In genomic region chr14:66405158-66405557, GRCh38 we compare ENCODE assay signal across 12 cellular contexts.
DNase-seq lines count a peak whose midpoint lies in the region; ATAC-seq, FAIRE-seq and TF ChIP-seq lines count a peak whose summit lies in the region.
"Had no signal": no experiment of that assay in that cellular context is flagged by ENCODE, and none has a peak within 500 bp of the region (broad histone marks: within the 10 kb centered on the region; RNA-seq: fewer than 3 reads in every experiment).

No MANE protein-coding gene starts in this region.

- no peaks in the 10 kb centered on the region for H3K4me1 ChIP-seq in astrocyte (ENCODE audit: insufficient read depth, low read length)
- H3K4me1 ChIP-seq in tibial artery: peaks cover 0 to 6% (median 0%) of the 10 kb centered on the region in 4 donors
- H3K4me1 ChIP-seq in HepG2 (ENCODE audit: insufficient read depth, low read length): peaks cover 5% of the 10 kb centered on the region; the same call in 1 of the 2 replicates

- CTCF ChIA-PET in Calu3 (lab: Charles Lee): interaction anchor here (1.2 to 3.6 kb wide), 2 partner anchors 45 to 103 kb away, joined by 3 to 61 read pairs; partner anchors contain the start of gene GPHN
- CTCF ChIA-PET in HepG2 (lab: Yijun Ruan, JAX; ENCODE audit: low intra/inter-chr PET ratio, low total read pairs): no interaction called here

- WGBS in HepG2 (ENCODE audit: low lambda C conversion rate): 10% methylated on average over 1 of the region's 1 CpG

- DNase-seq in Calu3: peak; percentile 26
- peak; percentile 65 for DNase-seq in HT1080 (ENCODE audit: low read depth)
- DNase-seq in astrocyte (ENCODE audit: low read depth): peak; percentile 33
- DNase-seq in islet precursor cell: peak; percentile 78
- DNase-seq in tibial artery: no peak
- no peak for DNase-seq in T-helper 1 cell
- DNase-seq in HepG2 (ENCODE audit: low spot score): no peak
- DNase-seq: activated naive CD4-positive, alpha-beta T cell; immature natural killer cell; NCI-H446 treated with DMSO at 0.1 percent for 48 hours had no signal

- H3K4me3 ChIP-seq in astrocyte (ENCODE audit: insufficient read depth, low read depth, low read length): no peak overlapping the region
- H3K4me3 ChIP-seq in tibial artery: no peak overlapping the region
- H3K4me3 ChIP-seq in HepG2 (replicated peaks in 1 of 3; ENCODE audit: insufficient read depth in 1 of 3, low read depth in 2 of 3, low read length in 3 of 3): no peak overlapping the region

- POLR2A ChIA-PET in HepG2 (lab: Yijun Ruan, JAX): no interaction called here

- no peaks in the 10 kb centered on the region for H4K20me1 ChIP-seq in astrocyte (ENCODE audit: insufficient read depth, low read length)
- no peaks in the 10 kb centered on the region for H4K20me1 ChIP-seq in HepG2 (ENCODE audit: insufficient read depth, low read length)

- no peak overlapping the region for H3K4me2 ChIP-seq in astrocyte (ENCODE audit: low read length)
- no peak overlapping the region for H3K4me2 ChIP-seq in HepG2 (ENCODE audit: low read depth, low read length)

- H3K36me3 Mint-ChIP-seq in Calu3 (ENCODE audit: insufficient read depth, unreplicated experiment): no peaks in the 10 kb centered on the region
- H3K36me3 Mint-ChIP-seq in astrocyte (ENCODE audit: low read depth, unreplicated experiment): no peaks in the 10 kb centered on the region
- H3K36me3 Mint-ChIP-seq: immature natural killer cell had no signal

- TF ChIP-seq POLR2A in HepG2 (IDR thresholded peaks at IDR 0.05; ENCODE audit: insufficient read depth in 1 of 2, low read depth in 2 of 2, low read length in 2 of 2): no peak

- H3K27me3 ChIP-seq in astrocyte (ENCODE audit: insufficient read depth, low read length) (no peaks in the 10 kb centered on the region), tibial artery (no peaks in the 10 kb centered on the region), HepG2 (ENCODE audit: control insufficient read depth in 1 of 2, insufficient read depth in 2 of 2, low read length in 2 of 2) (no peaks in the 10 kb centered on the region; a peak in 1 of 5 replicates)

- H3K4me3 Mint-ChIP-seq in Calu3 (ENCODE audit: low read depth, unreplicated experiment) (no peak overlapping the region), astrocyte (ENCODE audit: unreplicated experiment) (no peak overlapping the region)
- H3K4me3 Mint-ChIP-seq: immature natural killer cell had no signal

- H2AFZ ChIP-seq in astrocyte (ENCODE audit: low read depth, low read length) (no peak overlapping the region), HepG2 (ENCODE audit: low read length) (no peak overlapping the region)

- H3K9me3 ChIP-seq in astrocyte (ENCODE audit: insufficient read depth, low read depth, low read length): no peaks in the 10 kb centered on the region
- no peaks in the 10 kb centered on the region for H3K9me3 ChIP-seq in tibial artery
- no peaks in the 10 kb centered on the region for H3K9me3 ChIP-seq in HepG2 (ENCODE audit: low read length)

- H3K4me1 Mint-ChIP-seq in Calu3 (ENCODE audit: low read depth, unreplicated experiment): peaks cover 9% of the 10 kb centered on the region
- H3K4me1 Mint-ChIP-seq in astrocyte (ENCODE audit: low read depth, unreplicated experiment): peaks cover 5% of the 10 kb centered on the region
- H3K4me1 Mint-ChIP-seq: immature natural killer cell had no signal

- TF ChIP-seq CTCF in Calu3 (IDR thresholded peaks at IDR 0.05; ENCODE audit: unreplicated experiment): no peak
- TF ChIP-seq CTCF in astrocyte (IDR thresholded peaks at IDR 0.05; ENCODE audit: insufficient read depth, low read depth, low read length): no peak
- TF ChIP-seq CTCF in tibial artery (IDR thresholded peaks at IDR 0.05): no peak
- no peak for TF ChIP-seq CTCF in HepG2 (CRISPR knock-in tag; IDR thresholded peaks at IDR 0.05)

- in situ Hi-C loops in HepG2 (cut with HindIII; ENCODE audit: extremely low pct_ligation_motif_present, low pct_unique_long_range_greater_than_20kb): no loop called here

- no peak overlapping the region for H3K27ac Mint-ChIP-seq in Calu3 (ENCODE audit: unreplicated experiment)
- H3K27ac Mint-ChIP-seq in astrocyte (ENCODE audit: unreplicated experiment): no peak overlapping the region
- H3K27ac Mint-ChIP-seq: immature natural killer cell had no signal

- H3K27ac ChIP-seq in astrocyte (ENCODE audit: low read depth, low read length) (no peak overlapping the region), tibial artery (no peak overlapping the region), HepG2 (ENCODE audit: extremely low read length, insufficient read depth, low read length) (no peak overlapping the region)

- no peak for ATAC-seq in HG02678 (IDR thresholded peaks at IDR 0.05; ENCODE audit: unreplicated experiment)
- no peak for ATAC-seq in HepG2

- H3K9ac ChIP-seq in astrocyte (ENCODE audit: low read length) (no peak overlapping the region), HepG2 (ENCODE audit: insufficient read depth, low read depth, low read length) (no peak overlapping the region)

- BruUV-seq in Calu3 (replicated peaks; lab: Mats Ljungman, UMichigan) (no TSS peak), HepG2 (replicated peaks; lab: Mats Ljungman, UMichigan) (no TSS peak)

- H3K27me3 Mint-ChIP-seq in Calu3 (ENCODE audit: unreplicated experiment): no peaks in the 10 kb centered on the region
- no peaks in the 10 kb centered on the region for H3K27me3 Mint-ChIP-seq in astrocyte (ENCODE audit: low read depth, unreplicated experiment)

- H3K9me3 Mint-ChIP-seq in Calu3 (ENCODE audit: low read depth, unreplicated experiment) (no peaks in the 10 kb centered on the region), astrocyte (ENCODE audit: unreplicated experiment) (peaks cover 1% of the 10 kb centered on the region)
- H3K9me3 Mint-ChIP-seq: immature natural killer cell had no signal

- intact Hi-C loops in Calu3 (cut with micrococcal nuclease; ENCODE audit: unreplicated experiment) (no loop called here), tibial artery (cut with DNase I; ENCODE audit: low total_unique reads) (no loop called here), HepG2 (cut with micrococcal nuclease; ENCODE audit: unreplicated experiment) (no loop called here)

- no peaks in the 10 kb centered on the region for H3K79me2 ChIP-seq in astrocyte (ENCODE audit: insufficient read depth, low read length)
- H3K79me2 ChIP-seq in HepG2 (ENCODE audit: insufficient read depth, low read length): no peaks in the 10 kb centered on the region

- no peak for TF ChIP-seq RAD21 in HepG2 (CRISPR knock-in tag; IDR thresholded peaks at IDR 0.05)

- TF ChIP-seq EP300 in HepG2 (IDR thresholded peaks at IDR 0.05; ENCODE audit: low read depth in 2 of 2, low read length in 2 of 2) (no peak), HepG2 (CRISPR knock-in tag; IDR thresholded peaks at IDR 0.05; ENCODE audit: borderline replicate concordance) (no peak)

- FAIRE-seq in astrocyte (lab: Jason Lieb, UNC) (no peak), HepG2 (lab: Jason Lieb, UNC) (no peak)
- FAIRE-seq: colon had no signal

- H3K36me3 ChIP-seq in astrocyte (ENCODE audit: insufficient read depth, low read length): no peaks in the 10 kb centered on the region
- no peaks in the 10 kb centered on the region for H3K36me3 ChIP-seq in tibial artery
- H3K36me3 ChIP-seq in HepG2 (replicated peaks in 1 of 2; ENCODE audit: control insufficient read depth in 1 of 2, insufficient read depth in 2 of 2, low read length in 2 of 2): no peaks in the 10 kb centered on the region

TF ChIP-seq in HepG2, 621 proteins besides CTCF, POLR2A, EP300 and RAD21 (continues in another document):
- TF ChIP-seq THAP11 (CRISPR knock-in tag; IDR thresholded peaks at IDR 0.05) (no peak), ZNF101 (CRISPR knock-in tag; IDR thresholded peaks at IDR 0.05; ENCODE audit: borderline replicate concordance, low read depth) (no peak), SOX13 (IDR thresholded peaks at IDR 0.05) (no peak), SOX13 (CRISPR knock-in tag; conservative IDR thresholded peaks at IDR 0.05 in 1 of 2, IDR thresholded peaks at IDR 0.05 in 1 of 2) (no peak), NRL (CRISPR knock-in tag; IDR thresholded peaks at IDR 0.05; ENCODE audit: borderline replicate concordance) (no peak), ZBTB4 (CRISPR knock-in tag; IDR thresholded peaks at IDR 0.05; ENCODE audit: borderline replicate concordance) (no peak), FOSL1 (CRISPR knock-in tag; IDR thresholded peaks at IDR 0.05; ENCODE audit: borderline replicate concordance) (no peak)
- TF ChIP-seq, protein P1, sequence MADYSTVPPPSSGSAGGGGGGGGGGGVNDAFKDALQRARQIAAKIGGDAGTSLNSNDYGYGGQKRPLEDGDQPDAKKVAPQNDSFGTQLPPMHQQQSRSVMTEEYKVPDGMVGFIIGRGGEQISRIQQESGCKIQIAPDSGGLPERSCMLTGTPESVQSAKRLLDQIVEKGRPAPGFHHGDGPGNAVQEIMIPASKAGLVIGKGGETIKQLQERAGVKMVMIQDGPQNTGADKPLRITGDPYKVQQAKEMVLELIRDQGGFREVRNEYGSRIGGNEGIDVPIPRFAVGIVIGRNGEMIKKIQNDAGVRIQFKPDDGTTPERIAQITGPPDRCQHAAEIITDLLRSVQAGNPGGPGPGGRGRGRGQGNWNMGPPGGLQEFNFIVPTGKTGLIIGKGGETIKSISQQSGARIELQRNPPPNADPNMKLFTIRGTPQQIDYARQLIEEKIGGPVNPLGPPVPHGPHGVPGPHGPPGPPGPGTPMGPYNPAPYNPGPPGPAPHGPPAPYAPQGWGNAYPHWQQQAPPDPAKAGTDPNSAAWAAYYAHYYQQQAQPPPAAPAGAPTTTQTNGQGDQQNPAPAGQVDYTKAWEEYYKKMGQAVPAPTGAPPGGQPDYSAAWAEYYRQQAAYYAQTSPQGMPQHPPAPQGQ (CRISPR knock-in tag; IDR thresholded peaks at IDR 0.05; ENCODE audit: borderline replicate concordance): no peak

Comparison
In these comparisons a context has a peak if more than half of its experiments do, and no peak if none do; other contexts are left out.
1. DNase-seq: peak in Calu3 (single experiment), HT1080 (single experiment), astrocyte (single experiment) and islet precursor cell (single experiment); none in tibial artery (0 of 2), T-helper 1 cell (0 of 5) and HepG2 (single experiment).